In genomic region chr14:36524874-36525745, GRCh38 we compare ENCODE assay signal across 9 cellular contexts. TPM values are rescaled to one million over a fixed set of nuclear protein-coding genes. Genes with fewer than 3 reads are reported as not detected.
A peak's percentile ranks its signal among the peaks of the same experiment; 100 is the strongest.
DNase-seq lines count a peak whose midpoint lies in the region; ATAC-seq and TF ChIP-seq lines count a peak whose summit lies in the region.
"Had no signal": no experiment of that assay in that cellular context is flagged by ENCODE, and none has a peak within 500 bp of the region (broad histone marks: within the 10 kb centered on the region; RNA-seq: fewer than 3 reads in every experiment).

No MANE protein-coding gene starts in this region.

- TF ChIP-seq CTCF in body of pancreas (IDR thresholded peaks at IDR 0.05) (peak in 6 of 7 experiments; percentile 31 to 55 (median 42)), mesothelial cell of epicardium (IDR thresholded peaks at IDR 0.05; ENCODE audit: unreplicated experiment) (peak; percentile 74), vagina (IDR thresholded peaks at IDR 0.05) (no peak)

- no peak overlapping the region for H3K27ac Mint-ChIP-seq in mesothelial cell of epicardium

- H3K4me3 ChIP-seq in body of pancreas, result no peak overlapping the region
- H3K4me3 ChIP-seq in vagina, result no peak overlapping the region
- H3K4me3 ChIP-seq: SJCRH30 had no signal

- peaks cover 50% of the 10 kb centered on the region for H3K4me1 ChIP-seq in body of pancreas
- H3K4me1 ChIP-seq in vagina, result peaks cover 28% of the 10 kb centered on the region
- H3K4me1 ChIP-seq: SJCRH30 had no signal

- no peaks in the 10 kb centered on the region for H3K36me3 Mint-ChIP-seq in mesothelial cell of epicardium

- H3K27me3 ChIP-seq in body of pancreas, result peaks cover 0 to 60% of the 10 kb centered on the region in 2 donors
- H3K27me3 ChIP-seq in vagina, result peaks cover 6% of the 10 kb centered on the region
- H3K27me3 ChIP-seq: SJCRH30 had no signal

- intact Hi-C loops in body of pancreas (cut with DNase I), result no loop called here
- intact Hi-C loops in vagina (cut with DNase I), result no loop called here

- peaks cover 4% of the 10 kb centered on the region for H3K9me3 Mint-ChIP-seq in mesothelial cell of epicardium

- 3 to 4% methylated on average over 35 to 48 of the region's 54 CpGs for WGBS in body of pancreas, 2 donors

- H3K4me1 Mint-ChIP-seq in mesothelial cell of epicardium, result peaks cover 3% of the 10 kb centered on the region

- peak; percentile 59 for DNase-seq in COLO829 (ENCODE audit: low spot score)
- peak; percentile 34 for DNase-seq in HT-29 (ENCODE audit: low spot score)
- peak; percentile 38 to 60 (median 46) for DNase-seq in body of pancreas
- peak in 1 of 2 experiments; percentile 65 for DNase-seq in mesothelial cell of epicardium (ENCODE audit: low spot score in 2 of 2, unreplicated experiment in 2 of 2)
- no peak for DNase-seq in activated gamma-delta T cell treated with Interleukin-2 at 50 U/mL for 16 hours
- DNase-seq in vagina (ENCODE audit: extremely low spot score in 2 of 2), result no peak
- no peak for DNase-seq in NCI-H226
- DNase-seq in NCI-H1105 (lab: John Stamatoyannopoulos, UW), result no peak
- DNase-seq: SJCRH30 had no signal

- TF ChIP-seq POLR2A in body of pancreas (IDR thresholded peaks at IDR 0.05) (no peak), vagina (IDR thresholded peaks at IDR 0.05) (no peak)

- no peaks in the 10 kb centered on the region for H3K9me3 ChIP-seq in body of pancreas
- no peaks in the 10 kb centered on the region for H3K9me3 ChIP-seq in vagina
- H3K9me3 ChIP-seq: SJCRH30 had no signal

- ATAC-seq in body of pancreas, result peak; percentile 62

- H3K27ac ChIP-seq in body of pancreas (no peak overlapping the region), vagina (no peak overlapping the region)
- H3K27ac ChIP-seq: SJCRH30 had no signal

- peaks cover 100% of the 10 kb centered on the region for H3K27me3 Mint-ChIP-seq in mesothelial cell of epicardium (ENCODE audit: low read depth)

- H3K36me3 ChIP-seq in body of pancreas (replicated peaks in 1 of 2; ENCODE audit: insufficient read depth in 1 of 2, low read depth in 2 of 2) (no peaks in the 10 kb centered on the region), vagina (no peaks in the 10 kb centered on the region)
- H3K36me3 ChIP-seq: SJCRH30 had no signal

- no peak overlapping the region for H3K4me3 Mint-ChIP-seq in mesothelial cell of epicardium

RNA-seq across cellular contexts. Expression of gene NKX2-1, which starts 5.1 kb away (rescaled TPM):
- total RNA-seq in HT-29 (2014; rRNA removed; shearing (Covaris generic)), result not detected in 2 replicates
- total RNA-seq in body of pancreas (not detected), mesothelial cell of epicardium (not detected in 3 replicates), vagina (not detected)
- total RNA-seq: SJCRH30 had no signal

RNA-seq across cellular contexts. Expression of gene NKX2-8, which starts 57.3 kb away (rescaled TPM):
- total RNA-seq in HT-29 (2014; rRNA removed; shearing (Covaris generic)), result not detected in 2 replicates
- not detected for total RNA-seq in body of pancreas
- total RNA-seq in mesothelial cell of epicardium, result not detected in 3 replicates
- not detected for total RNA-seq in vagina
- total RNA-seq: SJCRH30 had no signal

Comparison
In these comparisons a context has a peak if more than half of its experiments do, and no peak if none do; other contexts are left out.
1. DNase-seq: peak in COLO829 (single experiment), HT-29 (single experiment) and body of pancreas (4 of 4); none in activated gamma-delta T cell treated with Interleukin-2 at 50 U/mL for 16 hours (single experiment), vagina (0 of 2), NCI-H226 (single experiment) and NCI-H1105 (single experiment).
2. CTCF ChIP-seq: peak in body of pancreas (6 of 7) and mesothelial cell of epicardium (single experiment); none in vagina (0 of 3).